ENCODE assay signal across 11 cellular contexts in the genomic region with DNA sequence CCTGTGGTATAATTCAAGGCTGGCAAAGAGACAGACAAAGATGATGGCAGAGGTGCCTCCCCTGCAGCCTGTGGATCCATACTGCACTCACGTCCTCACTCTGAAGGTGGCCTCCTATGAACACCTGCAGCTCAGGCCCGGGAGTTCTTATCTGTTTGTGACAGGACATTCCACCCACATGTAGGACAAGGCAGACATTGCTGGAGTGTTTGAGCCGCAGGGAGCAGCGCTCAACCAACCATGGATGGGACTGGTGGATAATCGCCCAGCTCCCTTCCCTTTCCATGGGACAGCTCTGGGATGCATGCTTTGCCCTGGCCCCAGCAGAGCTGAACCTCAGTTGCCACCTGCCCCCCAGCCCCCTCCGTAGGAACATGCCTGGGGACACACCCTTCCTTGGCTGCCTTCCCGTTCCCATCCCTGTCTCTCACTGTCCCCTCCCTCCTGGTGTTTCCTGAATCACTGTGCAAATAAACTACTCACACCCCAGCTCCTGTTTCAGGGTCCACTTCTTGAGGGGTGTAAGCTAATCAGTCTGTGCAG. TPM values are rescaled to one million over a fixed set of nuclear protein-coding genes. Genes with fewer than 3 reads are reported as not detected.
DNase-seq lines count a peak whose midpoint lies in the region; ATAC-seq and TF ChIP-seq lines count a peak whose summit lies in the region.
"Had no signal": no experiment of that assay in that cellular context is flagged by ENCODE, and none has a peak within 500 bp of the region (broad histone marks: within the 10 kb centered on the region; RNA-seq: fewer than 3 reads in every experiment).

No MANE protein-coding gene starts in this region.

- no peaks in the 10 kb centered on the region for H3K36me3 ChIP-seq in skeletal muscle satellite cell (ENCODE audit: insufficient read depth, low read length)
- H3K36me3 ChIP-seq: right lobe of liver had no signal

- H3K4me3 ChIP-seq in fibroblast of mammary gland (ENCODE audit: control insufficient read depth, low read depth, low read length) (no peak overlapping the region), skeletal muscle satellite cell (ENCODE audit: low read length) (no peak overlapping the region)
- H3K4me3 ChIP-seq: right lobe of liver had no signal

- H3K4me1 ChIP-seq in skeletal muscle satellite cell (ENCODE audit: control insufficient read depth, insufficient read depth, low read length): peaks cover 43% of the 10 kb centered on the region

- no peak overlapping the region for H3K9ac ChIP-seq in skeletal muscle satellite cell (ENCODE audit: low read depth, low read length)

- ATAC-seq in HG03097 (IDR thresholded peaks at IDR 0.05; ENCODE audit: low FRiP score, unreplicated experiment): no peak
- no peak for ATAC-seq in HG03342 (IDR thresholded peaks at IDR 0.05; ENCODE audit: unreplicated experiment)

- DNase-seq in HPDE6-E6E7 (ENCODE audit: extremely low spot score): peak; percentile 72
- peak; percentile 18 for DNase-seq in NCI-H774 (lab: John Stamatoyannopoulos, UW)
- DNase-seq in fibroblast of mammary gland (ENCODE audit: low read depth): peak; percentile 49
- DNase-seq in NCI-H524 treated with DMSO at 0.1 percent for 48 hours (lab: John Stamatoyannopoulos, UW): no peak
- DNase-seq in OCI-M1 (lab: John Stamatoyannopoulos, UW): no peak
- DNase-seq: NCI-H526 treated with DMSO at 0.1 percent for 48 hours, right lobe of liver had no signal

- no peaks in the 10 kb centered on the region for H3K9me3 ChIP-seq in skeletal muscle satellite cell (replicated peaks; ENCODE audit: low read length)
- H3K9me3 ChIP-seq: right lobe of liver had no signal

- peaks cover 2% of the 10 kb centered on the region for H3K27me3 ChIP-seq in skeletal muscle satellite cell (ENCODE audit: control insufficient read depth, insufficient read depth, low read length)
- H3K27me3 ChIP-seq: right lobe of liver had no signal

- TF ChIP-seq CTCF in fibroblast of mammary gland (conservative IDR thresholded peaks at IDR 0.05; ENCODE audit: control insufficient read depth, insufficient read depth, low read depth, low read length): no peak

- peak overlapping the region; percentile 16 for H3K4me2 ChIP-seq in skeletal muscle satellite cell (ENCODE audit: low read length)

RNA-seq across cellular contexts. Expression of gene ITPRIPL2, which starts 22.2 kb away (rescaled TPM):
- 58.1 and 59.6 TPM in 2 replicates for total RNA-seq in skeletal muscle satellite cell (2012; rRNA removed)

RNA-seq across cellular contexts. Expression of gene SYT17, which starts 32.1 kb away (rescaled TPM):
- not detected in 2 replicates for total RNA-seq in skeletal muscle satellite cell (2012; rRNA removed)
- total RNA-seq: T-helper 2 cell treated with Interferon-gamma antibody and Interleukin-4, amounts not matched to agents 100 ng/mL and 5 ng/mL, for 36 hours had no signal

Comparison
In these comparisons a context has a peak if more than half of its experiments do, and no peak if none do; other contexts are left out.
1. DNase-seq: peak in HPDE6-E6E7 (single experiment), NCI-H774 (single experiment) and fibroblast of mammary gland (single experiment); none in NCI-H524 treated with DMSO at 0.1 percent for 48 hours (single experiment) and OCI-M1 (single experiment).